1 cellular context compared by ENCODE assay signal in the genomic region with DNA sequence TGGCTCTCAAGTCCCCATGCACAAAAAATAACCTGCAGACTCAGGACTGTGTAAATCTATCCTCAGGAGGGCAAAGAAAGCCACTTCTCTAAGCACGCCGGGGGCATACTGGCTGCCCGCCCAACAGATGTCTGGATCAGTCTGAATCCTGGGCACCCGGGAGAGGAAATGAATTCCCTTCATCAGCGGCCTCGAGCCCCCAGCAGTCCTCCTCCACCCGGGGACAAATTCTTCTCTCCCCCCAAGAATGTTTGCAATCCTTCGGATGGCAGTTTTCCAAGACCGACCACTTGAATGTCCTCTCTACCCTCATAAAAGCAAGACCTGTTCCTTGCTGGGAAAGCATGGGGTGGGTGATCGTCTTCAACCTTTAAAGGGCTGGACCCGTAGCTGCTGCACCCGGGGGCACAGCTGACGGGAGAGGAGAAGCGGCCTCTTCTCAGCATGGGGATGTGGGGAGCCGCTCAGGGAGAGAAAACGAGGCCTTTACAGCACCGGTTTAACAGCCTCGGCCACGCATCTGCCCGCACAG.
TF ChIP-seq lines count a peak whose summit lies in the region.

No MANE protein-coding gene starts in this region.

TF ChIP-seq in GM23338, 12 proteins besides CTCF, POLR2A, EP300 and RAD21 (continued from another document):
- TF ChIP-seq, protein P1, sequence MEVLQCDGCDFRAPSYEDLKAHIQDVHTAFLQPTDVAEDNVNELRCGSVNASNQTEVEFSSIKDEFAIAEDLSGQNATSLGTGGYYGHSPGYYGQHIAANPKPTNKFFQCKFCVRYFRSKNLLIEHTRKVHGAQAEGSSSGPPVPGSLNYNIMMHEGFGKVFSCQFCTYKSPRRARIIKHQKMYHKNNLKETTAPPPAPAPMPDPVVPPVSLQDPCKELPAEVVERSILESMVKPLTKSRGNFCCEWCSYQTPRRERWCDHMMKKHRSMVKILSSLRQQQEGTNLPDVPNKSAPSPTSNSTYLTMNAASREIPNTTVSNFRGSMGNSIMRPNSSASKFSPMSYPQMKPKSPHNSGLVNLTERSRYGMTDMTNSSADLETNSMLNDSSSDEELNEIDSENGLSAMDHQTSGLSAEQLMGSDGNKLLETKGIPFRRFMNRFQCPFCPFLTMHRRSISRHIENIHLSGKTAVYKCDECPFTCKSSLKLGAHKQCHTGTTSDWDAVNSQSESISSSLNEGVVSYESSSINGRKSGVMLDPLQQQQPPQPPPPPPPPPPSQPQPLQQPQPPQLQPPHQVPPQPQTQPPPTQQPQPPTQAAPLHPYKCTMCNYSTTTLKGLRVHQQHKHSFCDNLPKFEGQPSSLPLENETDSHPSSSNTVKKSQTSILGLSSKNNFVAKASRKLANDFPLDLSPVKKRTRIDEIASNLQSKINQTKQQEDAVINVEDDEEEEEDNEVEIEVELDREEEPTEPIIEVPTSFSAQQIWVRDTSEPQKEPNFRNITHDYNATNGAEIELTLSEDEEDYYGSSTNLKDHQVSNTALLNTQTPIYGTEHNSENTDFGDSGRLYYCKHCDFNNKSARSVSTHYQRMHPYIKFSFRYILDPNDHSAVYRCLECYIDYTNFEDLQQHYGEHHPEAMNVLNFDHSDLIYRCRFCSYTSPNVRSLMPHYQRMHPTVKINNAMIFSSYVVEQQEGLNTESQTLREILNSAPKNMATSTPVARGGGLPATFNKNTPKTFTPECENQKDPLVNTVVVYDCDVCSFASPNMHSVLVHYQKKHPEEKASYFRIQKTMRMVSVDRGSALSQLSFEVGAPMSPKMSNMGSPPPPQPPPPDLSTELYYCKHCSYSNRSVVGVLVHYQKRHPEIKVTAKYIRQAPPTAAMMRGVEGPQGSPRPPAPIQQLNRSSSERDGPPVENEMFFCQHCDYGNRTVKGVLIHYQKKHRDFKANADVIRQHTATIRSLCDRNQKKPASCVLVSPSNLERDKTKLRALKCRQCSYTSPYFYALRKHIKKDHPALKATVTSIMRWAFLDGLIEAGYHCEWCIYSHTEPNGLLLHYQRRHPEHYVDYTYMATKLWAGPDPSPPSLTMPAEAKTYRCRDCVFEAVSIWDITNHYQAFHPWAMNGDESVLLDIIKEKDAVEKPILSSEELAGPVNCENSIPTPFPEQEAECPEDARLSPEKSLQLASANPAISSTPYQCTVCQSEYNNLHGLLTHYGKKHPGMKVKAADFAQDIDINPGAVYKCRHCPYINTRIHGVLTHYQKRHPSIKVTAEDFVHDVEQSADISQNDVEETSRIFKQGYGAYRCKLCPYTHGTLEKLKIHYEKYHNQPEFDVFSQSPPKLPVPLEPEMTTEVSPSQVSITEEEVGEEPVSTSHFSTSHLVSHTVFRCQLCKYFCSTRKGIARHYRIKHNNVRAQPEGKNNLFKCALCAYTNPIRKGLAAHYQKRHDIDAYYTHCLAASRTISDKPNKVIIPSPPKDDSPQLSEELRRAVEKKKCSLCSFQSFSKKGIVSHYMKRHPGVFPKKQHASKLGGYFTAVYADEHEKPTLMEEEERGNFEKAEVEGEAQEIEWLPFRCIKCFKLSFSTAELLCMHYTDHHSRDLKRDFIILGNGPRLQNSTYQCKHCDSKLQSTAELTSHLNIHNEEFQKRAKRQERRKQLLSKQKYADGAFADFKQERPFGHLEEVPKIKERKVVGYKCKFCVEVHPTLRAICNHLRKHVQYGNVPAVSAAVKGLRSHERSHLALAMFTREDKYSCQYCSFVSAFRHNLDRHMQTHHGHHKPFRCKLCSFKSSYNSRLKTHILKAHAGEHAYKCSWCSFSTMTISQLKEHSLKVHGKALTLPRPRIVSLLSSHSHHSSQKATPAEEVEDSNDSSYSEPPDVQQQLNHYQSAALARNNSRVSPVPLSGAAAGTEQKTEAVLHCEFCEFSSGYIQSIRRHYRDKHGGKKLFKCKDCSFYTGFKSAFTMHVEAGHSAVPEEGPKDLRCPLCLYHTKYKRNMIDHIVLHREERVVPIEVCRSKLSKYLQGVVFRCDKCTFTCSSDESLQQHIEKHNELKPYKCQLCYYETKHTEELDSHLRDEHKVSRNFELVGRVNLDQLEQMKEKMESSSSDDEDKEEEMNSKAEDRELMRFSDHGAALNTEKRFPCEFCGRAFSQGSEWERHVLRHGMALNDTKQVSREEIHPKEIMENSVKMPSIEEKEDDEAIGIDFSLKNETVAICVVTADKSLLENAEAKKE (CRISPR knock-in tag; IDR thresholded peaks at IDR 0.05) = no peak
- TF ChIP-seq EZH2 (IDR thresholded peaks at IDR 0.05; ENCODE audit: low read depth, unreplicated experiment) = no peak
- TF ChIP-seq, protein P2, sequence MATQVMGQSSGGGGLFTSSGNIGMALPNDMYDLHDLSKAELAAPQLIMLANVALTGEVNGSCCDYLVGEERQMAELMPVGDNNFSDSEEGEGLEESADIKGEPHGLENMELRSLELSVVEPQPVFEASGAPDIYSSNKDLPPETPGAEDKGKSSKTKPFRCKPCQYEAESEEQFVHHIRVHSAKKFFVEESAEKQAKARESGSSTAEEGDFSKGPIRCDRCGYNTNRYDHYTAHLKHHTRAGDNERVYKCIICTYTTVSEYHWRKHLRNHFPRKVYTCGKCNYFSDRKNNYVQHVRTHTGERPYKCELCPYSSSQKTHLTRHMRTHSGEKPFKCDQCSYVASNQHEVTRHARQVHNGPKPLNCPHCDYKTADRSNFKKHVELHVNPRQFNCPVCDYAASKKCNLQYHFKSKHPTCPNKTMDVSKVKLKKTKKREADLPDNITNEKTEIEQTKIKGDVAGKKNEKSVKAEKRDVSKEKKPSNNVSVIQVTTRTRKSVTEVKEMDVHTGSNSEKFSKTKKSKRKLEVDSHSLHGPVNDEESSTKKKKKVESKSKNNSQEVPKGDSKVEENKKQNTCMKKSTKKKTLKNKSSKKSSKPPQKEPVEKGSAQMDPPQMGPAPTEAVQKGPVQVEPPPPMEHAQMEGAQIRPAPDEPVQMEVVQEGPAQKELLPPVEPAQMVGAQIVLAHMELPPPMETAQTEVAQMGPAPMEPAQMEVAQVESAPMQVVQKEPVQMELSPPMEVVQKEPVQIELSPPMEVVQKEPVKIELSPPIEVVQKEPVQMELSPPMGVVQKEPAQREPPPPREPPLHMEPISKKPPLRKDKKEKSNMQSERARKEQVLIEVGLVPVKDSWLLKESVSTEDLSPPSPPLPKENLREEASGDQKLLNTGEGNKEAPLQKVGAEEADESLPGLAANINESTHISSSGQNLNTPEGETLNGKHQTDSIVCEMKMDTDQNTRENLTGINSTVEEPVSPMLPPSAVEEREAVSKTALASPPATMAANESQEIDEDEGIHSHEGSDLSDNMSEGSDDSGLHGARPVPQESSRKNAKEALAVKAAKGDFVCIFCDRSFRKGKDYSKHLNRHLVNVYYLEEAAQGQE (IDR thresholded peaks at IDR 0.05; ENCODE audit: unreplicated experiment) = no peak
- TF ChIP-seq CREB1 (CRISPR knock-in tag; IDR thresholded peaks at IDR 0.05; ENCODE audit: low read depth) = no peak
- TF ChIP-seq POLR2AphosphoS5 (IDR thresholded peaks at IDR 0.05; ENCODE audit: low read depth) = no peak
- no peak for TF ChIP-seq JUNB (IDR thresholded peaks at IDR 0.05; ENCODE audit: unreplicated experiment)
